In genomic region chr1:58898739-58899580, GRCh38 we compare ENCODE assay signal across 1 cellular context.
TF ChIP-seq lines count a peak whose summit lies in the region.

No MANE protein-coding gene starts in this region.

TF ChIP-seq in HEK293, 187 proteins besides CTCF, POLR2A, EP300 and RAD21 (continued from another document):
- TF ChIP-seq ZBTB11 (tag by site-specific recombination; conservative IDR thresholded peaks at IDR 0.05; ENCODE audit: low read depth) (no peak), PRDM10 (tag by site-specific recombination; IDR thresholded peaks at IDR 0.05) (peak; percentile 41), ZNF488 (tag by site-specific recombination; IDR thresholded peaks at IDR 0.05) (no peak), TCF7L2 (IDR thresholded peaks at IDR 0.05; ENCODE audit: borderline replicate concordance, low read depth, low read length) (no peak), SCRT1 (tag by site-specific recombination; IDR thresholded peaks at IDR 0.05; ENCODE audit: borderline replicate concordance) (no peak), ZFP37 (tag by site-specific recombination; IDR thresholded peaks at IDR 0.05) (no peak), TSHZ1 (tag by site-specific recombination; IDR thresholded peaks at IDR 0.05; ENCODE audit: borderline replicate concordance) (no peak), TRIM28 (IDR thresholded peaks at IDR 0.05; ENCODE audit: borderline replicate concordance, low read length) (peak; percentile 53; the same call in 1 of the 2 replicates)
TF ChIP-seq in HEK293: peak in this region for 5.
